9 cellular contexts compared by ENCODE assay signal in genomic region chr16:3938843-3939624, GRCh38. TPM values are rescaled to one million over a fixed set of nuclear protein-coding genes. Genes with fewer than 3 reads are reported as not detected.
DNase-seq lines count a peak whose midpoint lies in the region; ATAC-seq and TF ChIP-seq lines count a peak whose summit lies in the region.
"Had no signal": no experiment of that assay in that cellular context is flagged by ENCODE, and none has a peak within 500 bp of the region (broad histone marks: within the 10 kb centered on the region; RNA-seq: fewer than 3 reads in every experiment).

No MANE protein-coding gene starts in this region.

- H3K36me3 ChIP-seq in HUES64 (ENCODE audit: insufficient read depth, low read length): no peaks in the 10 kb centered on the region
- no peaks in the 10 kb centered on the region for H3K36me3 ChIP-seq in iPS DF 6.9 (ENCODE audit: control insufficient read depth, insufficient read depth, low read length)
- H3K36me3 ChIP-seq in smooth muscle cell (ENCODE audit: low read depth): no peaks in the 10 kb centered on the region

- H3K9me3 ChIP-seq in HUES64 (ENCODE audit: insufficient read depth, low read depth, low read length) (no peaks in the 10 kb centered on the region), iPS DF 6.9 (ENCODE audit: control insufficient read depth, insufficient read depth, low read length) (no peaks in the 10 kb centered on the region), smooth muscle cell (replicated peaks; ENCODE audit: low read depth) (no peaks in the 10 kb centered on the region)

- no peak for ATAC-seq in GM21825 (IDR thresholded peaks at IDR 0.05; ENCODE audit: unreplicated experiment)
- ATAC-seq in HG03520 (IDR thresholded peaks at IDR 0.05; ENCODE audit: unreplicated experiment): no peak

- H3K4me3 Mint-ChIP-seq in T-helper 2 cell treated with Interferon-gamma antibody and Interleukin-4, amounts not matched to agents 5 μg/mL and 100 μg/mL, for 36 hours: no peak overlapping the region

- no peaks in the 10 kb centered on the region for H3K79me2 ChIP-seq in smooth muscle cell (ENCODE audit: low read depth)

- H4K20me1 ChIP-seq in smooth muscle cell (ENCODE audit: low read depth): no peaks in the 10 kb centered on the region

- no peak overlapping the region for H3K9ac ChIP-seq in HUES64 (ENCODE audit: low read depth, low read length)
- no peak overlapping the region for H3K9ac ChIP-seq in smooth muscle cell (ENCODE audit: low read depth)

- H2AFZ ChIP-seq in smooth muscle cell (ENCODE audit: low read depth): peak overlapping the region; percentile 6

- H3K4me3 ChIP-seq in HUES64 (ENCODE audit: low read length) (peak overlapping the region; percentile 42), iPS DF 6.9 (ENCODE audit: low read length) (peak overlapping the region; percentile 7; the same call in 1 of the 2 replicates), smooth muscle cell (peak overlapping the region; percentile 35)

- no peaks in the 10 kb centered on the region for H3K9me3 Mint-ChIP-seq in T-helper 2 cell treated with Interferon-gamma antibody and Interleukin-4, amounts not matched to agents 5 μg/mL and 100 μg/mL, for 36 hours

- TF ChIP-seq CTCF in smooth muscle cell (IDR thresholded peaks at IDR 0.05; ENCODE audit: borderline replicate concordance, insufficient read depth, poor library complexity, severe bottlenecking): peak; percentile 92

- peak; percentile 30 for DNase-seq in CMK (ENCODE audit: low read depth)
- peak; percentile 38 for DNase-seq in T-helper 2 cell treated with Interferon-gamma antibody and Interleukin-4, amounts not matched to agents 5 μg/mL and 100 μg/mL, for 36 hours (ENCODE audit: low spot score)
- peak; percentile 94 for DNase-seq in astrocyte of the hippocampus (ENCODE audit: low read depth, low spot score)
- peak; percentile 77 for DNase-seq in iPS DF 6.9 (ENCODE audit: low read depth, low spot score)
- DNase-seq in smooth muscle cell (lab: John Stamatoyannopoulos, UW; ENCODE audit: unreplicated experiment): peak; percentile 37

- H3K27ac Mint-ChIP-seq in T-helper 2 cell treated with Interferon-gamma antibody and Interleukin-4, amounts not matched to agents 5 μg/mL and 100 μg/mL, for 36 hours: no peak overlapping the region
- H3K27ac Mint-ChIP-seq: activated naive CD8-positive, alpha-beta T cell had no signal

- WGBS in HUES64: 20% methylated on average over 43 of the region's 43 CpGs
- no CpG with 5 or more reads among the region's 43 CpGs for WGBS in iPS DF 6.9 (ENCODE audit: insufficient coverage, insufficient read length)
- 20% methylated on average over 43 of the region's 43 CpGs for WGBS in smooth muscle cell (ENCODE audit: low lambda C conversion rate)

- H3K4me2 ChIP-seq in smooth muscle cell: peak overlapping the region; percentile 74

- H3K27ac ChIP-seq in HUES64 (ENCODE audit: low read depth, low read length) (no peak overlapping the region), iPS DF 6.9 (ENCODE audit: low read length) (no peak overlapping the region), smooth muscle cell (ENCODE audit: low read depth) (no peak overlapping the region)

- no peaks in the 10 kb centered on the region for H3K27me3 Mint-ChIP-seq in T-helper 2 cell treated with Interferon-gamma antibody and Interleukin-4, amounts not matched to agents 5 μg/mL and 100 μg/mL, for 36 hours (ENCODE audit: low read depth)
- H3K27me3 Mint-ChIP-seq: activated naive CD8-positive, alpha-beta T cell had no signal

- no peaks in the 10 kb centered on the region for H3K36me3 Mint-ChIP-seq in T-helper 2 cell treated with Interferon-gamma antibody and Interleukin-4, amounts not matched to agents 5 μg/mL and 100 μg/mL, for 36 hours (ENCODE audit: low read depth)
- H3K36me3 Mint-ChIP-seq: activated naive CD8-positive, alpha-beta T cell had no signal

- no peaks in the 10 kb centered on the region for H3F3A ChIP-seq in smooth muscle cell (ENCODE audit: low read depth)

- H3K27me3 ChIP-seq in HUES64 (ENCODE audit: insufficient read depth, low read length): no peaks in the 10 kb centered on the region
- H3K27me3 ChIP-seq in iPS DF 6.9 (ENCODE audit: control insufficient read depth, insufficient read depth, low read length): no peaks in the 10 kb centered on the region
- H3K27me3 ChIP-seq in smooth muscle cell (ENCODE audit: low read depth): no peaks in the 10 kb centered on the region

- H3K4me1 ChIP-seq in HUES64 (ENCODE audit: insufficient read depth, low read length) (peaks cover 7% of the 10 kb centered on the region; the same call in 1 of the 2 replicates), iPS DF 6.9 (ENCODE audit: control insufficient read depth, insufficient read depth, low read length) (0 out of 2 replicates have a peak, but pooled peaks cover 2% of the 10 kb centered on the region), smooth muscle cell (ENCODE audit: low read depth) (no peaks in the 10 kb centered on the region)

- no peaks in the 10 kb centered on the region for H3K4me1 Mint-ChIP-seq in T-helper 2 cell treated with Interferon-gamma antibody and Interleukin-4, amounts not matched to agents 5 μg/mL and 100 μg/mL, for 36 hours (ENCODE audit: low read depth)

RNA-seq across cellular contexts. Expression of gene CREBBP, which starts 58.5 kb away (rescaled TPM):
- polyA plus RNA-seq in HUES64 (2013, experiment 1 of 2): 29.1 TPM
- 27.1 TPM for polyA plus RNA-seq in HUES64 (2013, experiment 2 of 2)
- 16.9 and 19.6 TPM in 2 replicates for total RNA-seq in smooth muscle cell
- 14.3 and 24.9 TPM in 2 replicates for polyA plus RNA-seq in smooth muscle cell

Comparison
In these comparisons a context has a peak if more than half of its experiments do, and no peak if none do; other contexts are left out.
1. DNase-seq: peak in every context shown above with its lines; median percentile 94 in astrocyte of the hippocampus; 77 in iPS DF 6.9; 38 in T-helper 2 cell treated with Interferon-gamma antibody and Interleukin-4, amounts not matched to agents 5 μg/mL and 100 μg/mL, for 36 hours; 37 in smooth muscle cell; 30 in CMK.